Comparison of ENCODE assay signal across 14 cellular contexts in genomic region chr11:59866397-59866796, GRCh38. TPM values are rescaled to one million over a fixed set of nuclear protein-coding genes. Genes with fewer than 3 reads are reported as not detected.
DNase-seq lines count a peak whose midpoint lies in the region; ATAC-seq and TF ChIP-seq lines count a peak whose summit lies in the region.
"Had no signal": no experiment of that assay in that cellular context is flagged by ENCODE, and none has a peak within 500 bp of the region (broad histone marks: within the 10 kb centered on the region; RNA-seq: fewer than 3 reads in every experiment).

TCN1 (minus strand) TSS chr11:59866487; CDS start chr11:59866470, 17 bp downstream.

- no peaks in the 10 kb centered on the region for H3K27me3 Mint-ChIP-seq in type B pancreatic cell

- TF ChIP-seq RAD21 in Ishikawa (IDR thresholded peaks at IDR 0.05; ENCODE audit: low read depth): no peak

- H3K27me3 ChIP-seq in PC-9 (ENCODE audit: insufficient read depth, low read depth) (no peaks in the 10 kb centered on the region), esophagus squamous epithelium (no peaks in the 10 kb centered on the region), brain microvascular endothelial cell (replicated peaks) (no peaks in the 10 kb centered on the region)
- H3K27me3 ChIP-seq: heart right ventricle, testis had no signal

- TF ChIP-seq EP300 in Ishikawa (IDR thresholded peaks at IDR 0.05; ENCODE audit: borderline replicate concordance): no peak

- CTCF ChIA-PET in PC-9 (lab: Charles Lee): interaction anchor here (0.6 kb wide), 1 partner anchor 143 kb away, joined by 3 read pairs; no protein-coding TSS in a partner anchor

- no peaks in the 10 kb centered on the region for H4K20me1 ChIP-seq in PC-9 (ENCODE audit: insufficient read depth)

- H3F3A ChIP-seq in PC-9 (ENCODE audit: insufficient read depth, low read depth): peaks cover 11% of the 10 kb centered on the region; the same call in 1 of the 2 replicates

- H3K4me1 ChIP-seq in PC-9 (replicated peaks; ENCODE audit: insufficient read depth): peaks cover 20% of the 10 kb centered on the region
- peaks cover 0 to 9% (median 4%) of the 10 kb centered on the region in 3 donors for H3K4me1 ChIP-seq in esophagus squamous epithelium

- no peaks in the 10 kb centered on the region for H3K36me3 Mint-ChIP-seq in type B pancreatic cell

- no peaks in the 10 kb centered on the region for H3K9me3 Mint-ChIP-seq in type B pancreatic cell

- intact Hi-C loops in PC-9 (cut with micrococcal nuclease; ENCODE audit: unreplicated experiment) (no loop called here), esophagus squamous epithelium (cut with DNase I) (no loop called here)

- no peaks in the 10 kb centered on the region for H3K9me2 ChIP-seq in PC-9 (ENCODE audit: insufficient read depth)

- no peak for TF ChIP-seq POLR2A in esophagus squamous epithelium (IDR thresholded peaks at IDR 0.05)

- no peaks in the 10 kb centered on the region for H3K4me1 Mint-ChIP-seq in type B pancreatic cell (ENCODE audit: unreplicated experiment)
- H3K4me1 Mint-ChIP-seq: endodermal cell had no signal

- POLR2A ChIA-PET in PC-9 (lab: Charles Lee; ENCODE audit: unreplicated experiment): interaction anchor here (0.7 kb wide), 1 partner anchor 1490 kb away, joined by 6 read pairs; no protein-coding TSS in a partner anchor

- H3K4me3 ChIP-seq in PC-9 (no peak within 1 kb of the TSS), esophagus squamous epithelium (peak within 1 kb of the TSS in 1 of 4 donors; percentile 40), brain microvascular endothelial cell (ENCODE audit: low read depth, low read length) (no peak within 1 kb of the TSS)
- H3K4me3 ChIP-seq: heart right ventricle, testis had no signal

- BruUV-seq in PC-9 (replicated peaks; lab: Mats Ljungman, UMichigan): no TSS peak

- no peaks in the 10 kb centered on the region for H3K79me2 ChIP-seq in PC-9 (ENCODE audit: low read depth)

- DNase-seq in PC-9 (peak in 1 of 2 experiments; percentile 67), esophagus squamous epithelium (lab: John Stamatoyannopoulos, UW) (no peak), type B pancreatic cell (ENCODE audit: extremely low spot score, unreplicated experiment) (no peak), globus pallidus (ENCODE audit: low spot score) (no peak), brain microvascular endothelial cell (no peak), AG08396 (ENCODE audit: low spot score) (no peak)
- DNase-seq: activated CD8-positive, alpha-beta T cell treated with anti-CD3 and anti-CD28 coated beads, Interleukin-2, amount 10 ng/mL, durations not matched to agents 7 days and 5 days; activated effector memory CD4-positive, alpha-beta T cell treated with Interleukin-2 at 50 U/mL for 16 hours; endodermal cell; heart right ventricle; testis had no signal

- H3K9me3 ChIP-seq in PC-9 (ENCODE audit: insufficient read depth, low read depth) (no peaks in the 10 kb centered on the region; the same call in 1 of the 2 replicates), esophagus squamous epithelium (no peaks in the 10 kb centered on the region)
- H3K9me3 ChIP-seq: testis had no signal

- in situ Hi-C loops in brain microvascular endothelial cell (cut with HindIII; ENCODE audit: low pct_ligation_motif_present, low sequenced_read_pairs): no loop called here

- no peak within 1 kb of the TSS for H3K4me3 Mint-ChIP-seq in type B pancreatic cell
- H3K4me3 Mint-ChIP-seq: activated CD8-positive, alpha-beta T cell treated with anti-CD3 and anti-CD28 coated beads, Interleukin-2, amount 10 ng/mL, durations not matched to agents 7 days and 5 days; endodermal cell had no signal

- H2AFZ ChIP-seq in PC-9: no peak within 1 kb of the TSS

- H3K36me3 ChIP-seq in PC-9 (ENCODE audit: low read depth) (no peaks in the 10 kb centered on the region), esophagus squamous epithelium (no peaks in the 10 kb centered on the region), brain microvascular endothelial cell (replicated peaks) (no peaks in the 10 kb centered on the region)
- H3K36me3 ChIP-seq: heart right ventricle had no signal

- TF ChIP-seq CTCF in PC-9 (conservative IDR thresholded peaks at IDR 0.05) (no peak), esophagus squamous epithelium (IDR thresholded peaks at IDR 0.05) (no peak), type B pancreatic cell (conservative IDR thresholded peaks at IDR 0.05) (no peak), brain microvascular endothelial cell (IDR thresholded peaks at IDR 0.05; ENCODE audit: low read depth, low read length, missing control alignments) (no peak)

- H3K27ac ChIP-seq in PC-9: 0 out of 2 replicates have a peak within 1 kb of the TSS, but pooled peaks have one; percentile 27
- H3K27ac ChIP-seq in esophagus squamous epithelium: peak within 1 kb of the TSS in 3 of 4 donors; percentile 28 to 71 (median 71)
- no peak within 1 kb of the TSS for H3K27ac ChIP-seq in brain microvascular endothelial cell

- H3K27ac Mint-ChIP-seq in type B pancreatic cell: no peak within 1 kb of the TSS
- H3K27ac Mint-ChIP-seq: activated CD8-positive, alpha-beta T cell treated with anti-CD3 and anti-CD28 coated beads, Interleukin-2, amount 10 ng/mL, durations not matched to agents 7 days and 5 days; endodermal cell had no signal

- H3K4me2 ChIP-seq in PC-9: no peak within 1 kb of the TSS

- WGBS in esophagus squamous epithelium, 2 donors: 69 to 83% methylated on average over 3 of the region's 3 CpGs

- no peak for ATAC-seq in HG02884 (IDR thresholded peaks at IDR 0.05; ENCODE audit: unreplicated experiment)
- ATAC-seq: activated CD8-positive, alpha-beta T cell treated with anti-CD3 and anti-CD28 coated beads, Interleukin-2, amount 10 ng/mL, durations not matched to agents 7 days and 5 days; heart right ventricle had no signal

TF ChIP-seq in Ishikawa, 13 proteins besides CTCF, POLR2A, EP300 and RAD21:
- TF ChIP-seq TAF1 (IDR thresholded peaks at IDR 0.05; ENCODE audit: low read depth) (no peak), CEBPB (IDR thresholded peaks at IDR 0.05) (peak; percentile 45; the same call in 1 of the 2 replicates)

RNA-seq across cellular contexts. Expression of gene TCN1, which starts in this region (rescaled TPM):
- 1.4 and 2.0 TPM in 2 replicates for total RNA-seq in PC-9 (2021)
- 100 to 1,000 TPM in 1 of 4 donors, 10 to 100 TPM in 3; 10.3 to 108 (median 39.0) TPM for total RNA-seq in esophagus squamous epithelium
- 19.3 and 269 TPM in 2 replicates for total RNA-seq in type B pancreatic cell (ENCODE audit: low replicate concordance)
- total RNA-seq: activated CD8-positive, alpha-beta T cell treated with anti-CD3 and anti-CD28 coated beads, Interleukin-2, amount 10 ng/mL, durations not matched to agents 7 days and 5 days; endodermal cell; neural crest cell had no signal
